Comparison of ENCODE assay signal across 21 cellular contexts in the genomic region with DNA sequence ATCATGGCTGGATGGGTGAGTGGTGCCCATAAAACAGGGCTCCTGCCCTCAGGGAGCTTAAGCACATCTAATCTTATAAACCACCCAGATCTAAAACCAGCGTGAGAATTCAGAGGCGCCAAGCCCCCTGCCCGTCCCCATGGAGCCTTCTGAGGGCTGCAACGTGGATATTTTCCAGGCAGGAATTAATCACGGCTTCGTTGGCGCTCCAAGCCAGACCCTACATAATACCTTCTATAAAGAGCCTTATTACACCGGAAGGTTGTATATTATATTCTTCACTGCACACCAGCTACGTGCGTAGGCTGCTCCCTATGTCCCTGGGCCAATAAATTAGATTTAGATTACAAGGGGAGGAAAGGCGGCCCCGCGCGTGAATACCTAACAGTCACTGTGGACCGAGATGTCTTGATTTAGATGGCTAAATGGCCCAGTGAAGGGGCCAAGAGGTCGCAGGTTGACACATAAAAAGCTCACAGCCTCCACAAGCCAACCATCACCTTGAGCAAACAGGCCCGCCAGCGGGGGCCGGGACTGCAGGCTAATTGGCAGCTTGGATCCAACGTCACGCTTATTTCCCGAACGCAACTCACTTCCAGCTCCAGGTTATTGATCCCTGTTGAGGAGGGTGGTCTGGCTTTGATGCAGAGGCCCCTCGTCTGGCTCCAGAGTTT.
"Had no signal": no experiment of that assay in that cellular context is flagged by ENCODE, and none has a peak within 500 bp of the region (broad histone marks: within the 10 kb centered on the region; RNA-seq: fewer than 3 reads in every experiment).

No MANE protein-coding gene starts in this region.

- H3K27ac ChIP-seq: PC-9, SJSA1 had no signal

- H3K4me1 Mint-ChIP-seq: activated naive CD8-positive, alpha-beta T cell treated with anti-CD3 and anti-CD28 coated beads, Interleukin-2, amount 50 U/mL, for 24 hours had no signal

- H3K4me3 ChIP-seq: K562, PC-9, SJSA1 had no signal

- H3K36me3 ChIP-seq: SJSA1 had no signal

- DNase-seq: activated CD4-positive, alpha-beta T cell treated with anti-CD3 and anti-CD28 coated beads for 48 hours; activated CD4-positive, alpha-beta T cell treated with anti-CD3 and anti-CD28 coated beads, Interleukin-2, amount 50 U/mL, for 4 hours; activated CD4-positive, CD25-positive, alpha-beta regulatory T cell treated with anti-CD3 and anti-CD28 coated beads, Interleukin-2, amount 50 U/mL, for 72 hours; activated naive CD8-positive, alpha-beta T cell treated with anti-CD3 and anti-CD28 coated beads, Interleukin-2, amount 50 U/mL, for 24 hours; activated T-cell treated with anti-CD3 and anti-CD28 coated beads, Interleukin-2, amount 50 U/mL, for 48 hours; amniotic stem cell; Karpas-422; MM.1S; NCI-H1105; NCI-H1436; NCI-H1694 treated with DMSO at 0.1 percent for 48 hours; NCI-H2029 treated with DMSO at 0.1 percent for 48 hours; NCI-H446; NCI-H524; PC-9 had no signal

- H3K27ac Mint-ChIP-seq: activated naive CD4-positive, alpha-beta T cell treated with anti-CD3 and anti-CD28 coated beads, Interleukin-2, amount 50 U/mL, for 72 hours; activated naive CD8-positive, alpha-beta T cell treated with anti-CD3 and anti-CD28 coated beads, Interleukin-2, amount 50 U/mL, for 24 hours; activated T-helper 17 cell treated with anti-CD3 and anti-CD28 coated beads, Interleukin-2, amount 50 U/mL, for 72 hours; brain; T-helper 1 cell treated with Interleukin-12 subunit alpha and Interleukin-12 subunit beta and Interleukin-4 antibody, amounts not matched to agents 30 μg/mL and 1 μg/mL, for 36 hours had no signal

- H3K36me3 Mint-ChIP-seq: brain had no signal

- H3K4me3 Mint-ChIP-seq: activated naive CD8-positive, alpha-beta T cell treated with anti-CD3 and anti-CD28 coated beads, Interleukin-2, amount 50 U/mL, for 24 hours; activated T-helper 17 cell treated with anti-CD3 and anti-CD28 coated beads, Interleukin-2, amount 50 U/mL, for 72 hours; brain; T-helper 1 cell treated with Interleukin-12 subunit alpha and Interleukin-12 subunit beta and Interleukin-4 antibody, amounts not matched to agents 30 μg/mL and 1 μg/mL, for 36 hours had no signal

- H3K27me3 ChIP-seq: SJSA1 had no signal

- H3K9me3 ChIP-seq: SJSA1 had no signal
